In genomic region chr2:121356058-121356640, GRCh38 we compare ENCODE assay signal across 8 cellular contexts.
DNase-seq lines count a peak whose midpoint lies in the region; ATAC-seq and TF ChIP-seq lines count a peak whose summit lies in the region.

No MANE protein-coding gene starts in this region.

- no peak for TF ChIP-seq EP300 in upper lobe of left lung (IDR thresholded peaks at IDR 0.05)

- ATAC-seq in left lobe of liver (peak; percentile 73), upper lobe of left lung (ENCODE audit: low FRiP score in 2 of 2) (peak; percentile 66 to 73), HG03280 (IDR thresholded peaks at IDR 0.05; ENCODE audit: unreplicated experiment) (no peak)

- no peak overlapping the region for H3K4me3 ChIP-seq in upper lobe of left lung

- no peak overlapping the region for H3K4me3 Mint-ChIP-seq in activated naive CD4-positive, alpha-beta T cell treated with anti-CD3 and anti-CD28 coated beads for 36 hours

- no peaks in the 10 kb centered on the region for H3K9me3 Mint-ChIP-seq in activated naive CD4-positive, alpha-beta T cell treated with anti-CD3 and anti-CD28 coated beads for 36 hours

- peaks cover 0 to 9% (median 2%) of the 10 kb centered on the region in 4 donors for H3K4me1 ChIP-seq in upper lobe of left lung

- 42 to 51% methylated on average over 9 of the region's 9 CpGs for WGBS in upper lobe of left lung, 2 donors

- intact Hi-C loops in activated naive CD4-positive, alpha-beta T cell treated with anti-CD3 and anti-CD28 coated beads for 36 hours (cut with micrococcal nuclease): loop anchor here (1.0 kb wide), 2 partner anchors 261 to 271 kb away; no protein-coding TSS in a partner anchor

- TF ChIP-seq CTCF in upper lobe of left lung (IDR thresholded peaks at IDR 0.05): peak; percentile 39 to 69 (median 54)

- CTCF ChIA-PET in activated naive CD4-positive, alpha-beta T cell treated with anti-CD3 and anti-CD28 coated beads for 36 hours (lab: Charles Lee): interaction anchor here (0.6 to 1.9 kb wide), 13 partner anchors 9 to 395 kb away, joined by 3 to 7 read pairs (median 4); no protein-coding TSS in a partner anchor

- H3K27ac Mint-ChIP-seq in activated naive CD4-positive, alpha-beta T cell treated with anti-CD3 and anti-CD28 coated beads for 36 hours: no peak overlapping the region

- no peaks in the 10 kb centered on the region for H3K27me3 ChIP-seq in upper lobe of left lung

- no peak for TF ChIP-seq POLR2A in upper lobe of left lung (IDR thresholded peaks at IDR 0.05)

- peaks cover 20% of the 10 kb centered on the region for H3K36me3 Mint-ChIP-seq in activated naive CD4-positive, alpha-beta T cell treated with anti-CD3 and anti-CD28 coated beads for 36 hours (ENCODE audit: low read depth)

- no peaks in the 10 kb centered on the region for H3K9me3 ChIP-seq in upper lobe of left lung

- H3K36me3 ChIP-seq in upper lobe of left lung: peaks cover 8 to 79% (median 52%) of the 10 kb centered on the region in 4 donors

- H3K27me3 Mint-ChIP-seq in activated naive CD4-positive, alpha-beta T cell treated with anti-CD3 and anti-CD28 coated beads for 36 hours (ENCODE audit: low read depth): no peaks in the 10 kb centered on the region

- DNase-seq in activated naive CD4-positive, alpha-beta T cell treated with anti-CD3 and anti-CD28 coated beads for 36 hours: peak; percentile 49
- no peak for DNase-seq in activated naive CD4-positive, alpha-beta T cell (lab: John Stamatoyannopoulos, UW)
- peak; percentile 69 for DNase-seq in HuH-7 (ENCODE audit: low spot score)
- DNase-seq in NCI-H82 treated with DMSO at 0.1 percent for 48 hours (lab: John Stamatoyannopoulos, UW; ENCODE audit: unreplicated experiment): peak; percentile 53
- peak; percentile 80 for DNase-seq in cerebellar cortex (ENCODE audit: low spot score)
- DNase-seq in left lobe of liver (ENCODE audit: low spot score): no peak
- peak in 1 of 2 donors; percentile 51 for DNase-seq in upper lobe of left lung

- no peaks in the 10 kb centered on the region for H3K4me1 Mint-ChIP-seq in activated naive CD4-positive, alpha-beta T cell treated with anti-CD3 and anti-CD28 coated beads for 36 hours (ENCODE audit: low read depth)

- H3K27ac ChIP-seq in upper lobe of left lung: peak overlapping the region in 1 of 4 donors; percentile 21

Comparison
In these comparisons a context has a peak if more than half of its experiments do, and no peak if none do; other contexts are left out.
1. DNase-seq: peak in activated naive CD4-positive, alpha-beta T cell treated with anti-CD3 and anti-CD28 coated beads for 36 hours (single experiment), HuH-7 (single experiment), NCI-H82 treated with DMSO at 0.1 percent for 48 hours (single experiment) and cerebellar cortex (single experiment); none in activated naive CD4-positive, alpha-beta T cell (0 of 4) and left lobe of liver (single experiment).